In the genomic region with DNA sequence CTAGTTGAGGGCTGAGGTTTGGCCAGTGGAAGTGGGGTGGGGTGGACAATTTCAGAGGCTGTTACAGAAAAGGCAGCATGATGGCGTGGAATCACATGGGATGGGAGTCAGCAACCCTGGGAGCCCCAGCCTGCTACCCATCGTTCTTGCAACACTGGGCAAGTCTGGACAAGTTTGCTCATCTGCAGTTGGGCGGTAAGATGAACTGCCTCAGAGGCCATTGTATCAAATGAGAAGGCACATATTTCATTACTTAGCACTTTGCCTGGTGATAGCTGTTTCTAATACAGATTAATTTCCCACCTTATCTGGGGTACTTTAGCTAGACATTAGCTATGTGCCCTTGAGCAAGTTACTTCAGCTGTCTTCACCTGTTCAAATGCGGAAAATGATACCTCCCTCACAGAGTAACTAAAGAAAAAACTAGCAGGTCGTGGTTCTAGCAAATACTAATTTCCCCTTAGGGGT, we compare ENCODE assay signal across 17 cellular contexts.
A peak's percentile ranks its signal among the peaks of the same experiment; 100 is the strongest.
DNase-seq lines count a peak whose midpoint lies in the region; ATAC-seq and TF ChIP-seq lines count a peak whose summit lies in the region.
"Had no signal": no experiment of that assay in that cellular context is flagged by ENCODE, and none has a peak within 500 bp of the region (broad histone marks: within the 10 kb centered on the region; RNA-seq: fewer than 3 reads in every experiment).

No MANE protein-coding gene starts in this region.

- H3K27me3 ChIP-seq in HUES6 (ENCODE audit: control insufficient read depth, insufficient read depth, low read length) (no peaks in the 10 kb centered on the region), PC-3 (ENCODE audit: low read length) (no peaks in the 10 kb centered on the region)
- H3K27me3 ChIP-seq: gastroesophageal sphincter had no signal

- H3K36me3 ChIP-seq in HUES6 (ENCODE audit: control insufficient read depth, insufficient read depth, low read length): no peaks in the 10 kb centered on the region
- H3K36me3 ChIP-seq in PC-3 (ENCODE audit: low read depth, low read length): no peaks in the 10 kb centered on the region
- H3K36me3 ChIP-seq: gastroesophageal sphincter had no signal

- H3K27ac ChIP-seq in HUES6 (ENCODE audit: low read depth, low read length) (peak overlapping the region; percentile 70), PC-3 (ENCODE audit: low read length) (no peak overlapping the region)
- H3K27ac ChIP-seq: gastroesophageal sphincter had no signal

- H3K79me2 ChIP-seq in PC-3 (ENCODE audit: low read length): no peaks in the 10 kb centered on the region

- intact Hi-C loops in PC-3 (cut with micrococcal nuclease): no loop called here

- H2AFZ ChIP-seq in PC-3 (ENCODE audit: low read length): no peak overlapping the region

- H3K4me3 ChIP-seq in HUES6 (ENCODE audit: low read depth, low read length) (no peak overlapping the region), fibroblast of mammary gland (ENCODE audit: control insufficient read depth, low read depth, low read length) (no peak overlapping the region), PC-3 (ENCODE audit: low read length) (no peak overlapping the region)
- H3K4me3 ChIP-seq: gastroesophageal sphincter had no signal

- H4K20me1 ChIP-seq in PC-3 (ENCODE audit: low read length): no peaks in the 10 kb centered on the region

- CTCF ChIA-PET in PC-3 (lab: Charles Lee): no interaction called here

- BruUV-seq in PC-3 (replicated peaks; lab: Mats Ljungman, UMichigan): no TSS peak

- TF ChIP-seq CTCF in fibroblast of mammary gland (conservative IDR thresholded peaks at IDR 0.05; ENCODE audit: control insufficient read depth, insufficient read depth, low read depth, low read length) (no peak), PC-3 (conservative IDR thresholded peaks at IDR 0.05; ENCODE audit: low read depth, low read length) (no peak)

- H3K4me1 ChIP-seq in HUES6 (ENCODE audit: control insufficient read depth, insufficient read depth, low read length): peaks cover 24% of the 10 kb centered on the region
- H3K4me1 ChIP-seq in PC-3 (ENCODE audit: insufficient read depth, low read length): no peaks in the 10 kb centered on the region

- DNase-seq in COLO668 (lab: John Stamatoyannopoulos, UW; ENCODE audit: unreplicated experiment) (peak; percentile 53), NCI-H345 treated with DMSO at 0.1 percent for 48 hours (lab: John Stamatoyannopoulos, UW; ENCODE audit: unreplicated experiment) (peak; percentile 21), fibroblast of mammary gland (ENCODE audit: low read depth) (peak; percentile 28), PC-3 (no peak)
- DNase-seq: activated CD4-positive, alpha-beta T cell treated with anti-CD3 and anti-CD28 coated beads, Interleukin-2, amount 50 U/mL, for 1 hour; anterior cingulate cortex; NCI-H1092; OCI-M1; right cardiac atrium; stimulated activated CD4-positive, alpha-beta T cell treated with anti-CD3 and anti-CD28 coated beads, Interleukin-4, amount 100 ng/mL, for 1 hour had no signal

- POLR2A ChIA-PET in PC-3 (lab: Charles Lee; ENCODE audit: unreplicated experiment): no interaction called here

- H3K9ac ChIP-seq in HUES6 (ENCODE audit: low read length): no peak overlapping the region
- H3K9ac ChIP-seq in PC-3 (ENCODE audit: low read length): no peak overlapping the region

- H3K9me3 ChIP-seq in HUES6 (ENCODE audit: control insufficient read depth, insufficient read depth, low read depth, low read length): no peaks in the 10 kb centered on the region
- H3K9me3 ChIP-seq in PC-3 (ENCODE audit: low read length): no peaks in the 10 kb centered on the region
- H3K9me3 ChIP-seq: gastroesophageal sphincter had no signal

- H3K4me2 ChIP-seq in PC-3 (ENCODE audit: low read length): no peak overlapping the region

- ATAC-seq in GM18870 (IDR thresholded peaks at IDR 0.05; ENCODE audit: unreplicated experiment) (no peak), HG02870 (IDR thresholded peaks at IDR 0.05; ENCODE audit: unreplicated experiment) (no peak), PC-3 (no peak), GM18907 (IDR thresholded peaks at IDR 0.05; ENCODE audit: unreplicated experiment) (no peak)
- ATAC-seq: gastroesophageal sphincter; natural killer cell treated with Interleukin-12 subunit alpha and Interleukin-12 subunit beta and Interleukin-15 and Interleukin-18, amount 100 ng/mL, for 72 hours; right cardiac atrium; stimulated activated memory B cell treated with anti-CD40 and anti-IgM and Interleukin-4, amounts not matched to agents 10 μg/mL and 1 μg/mL and 100 μg/mL, for 72 hours had no signal

- H3F3A ChIP-seq in PC-3 (ENCODE audit: low read length, unreplicated experiment): no peaks in the 10 kb centered on the region

- no peaks in the 10 kb centered on the region for H3K9me2 ChIP-seq in PC-3 (replicated peaks; ENCODE audit: low read length)
